Comparison of ENCODE assay signal across 13 cellular contexts in the genomic region with DNA sequence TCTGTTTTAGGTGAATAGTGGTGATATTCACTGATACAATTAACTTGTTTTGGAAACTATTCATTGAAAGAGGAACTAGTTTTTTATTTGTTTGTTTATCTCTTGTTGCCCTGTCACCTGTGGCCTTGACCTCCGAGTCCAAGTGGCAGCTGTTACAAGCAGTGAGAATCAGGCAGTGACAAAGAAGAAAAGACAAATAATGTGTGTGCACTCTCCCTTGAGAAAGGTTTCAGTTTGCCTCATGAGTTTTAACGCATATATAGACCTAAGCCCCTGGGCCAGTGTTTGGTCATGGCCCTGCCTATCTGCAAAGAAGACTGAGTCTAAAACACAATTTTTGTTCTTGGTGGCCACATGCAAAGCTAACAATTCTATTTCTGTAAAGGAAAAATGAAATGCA. TPM values are rescaled to one million over a fixed set of nuclear protein-coding genes. Genes with fewer than 3 reads are reported as not detected.
DNase-seq lines count a peak whose midpoint lies in the region; ATAC-seq and TF ChIP-seq lines count a peak whose summit lies in the region.
"Had no signal": no experiment of that assay in that cellular context is flagged by ENCODE, and none has a peak within 500 bp of the region (broad histone marks: within the 10 kb centered on the region; RNA-seq: fewer than 3 reads in every experiment).

No MANE protein-coding gene starts in this region.

- intact Hi-C loops in psoas muscle (cut with DNase I): no loop called here

- no peaks in the 10 kb centered on the region for H3K27me3 ChIP-seq in psoas muscle (ENCODE audit: insufficient read depth in 3 of 3, low read length in 2 of 3)
- H3K27me3 ChIP-seq: right atrium auricular region had no signal

- no peaks in the 10 kb centered on the region for H3K36me3 ChIP-seq in psoas muscle (ENCODE audit: insufficient read depth in 1 of 2, low read depth in 1 of 2)
- H3K36me3 ChIP-seq: lower lobe of right lung, right atrium auricular region had no signal

- 45 to 76% (median 64%) methylated on average over 2 of the region's 2 CpGs for WGBS in psoas muscle, 3 donors

- in situ Hi-C loops in GM13977 (cut with MboI; ENCODE audit: low pct_unique_long_range_greater_than_20kb, low sequenced_read_pairs, unreplicated experiment): no loop called here

- H3K4me3 ChIP-seq in psoas muscle: no peak overlapping the region
- H3K4me3 ChIP-seq: lower lobe of right lung, right atrium auricular region had no signal

- TF ChIP-seq CTCF in GM13977 (IDR thresholded peaks at IDR 0.05; ENCODE audit: extremely low read depth, insufficient read depth, missing control alignments): no peak
- no peak for TF ChIP-seq CTCF in psoas muscle (IDR thresholded peaks at IDR 0.05)

- no peaks in the 10 kb centered on the region for H3K9me3 ChIP-seq in psoas muscle
- H3K9me3 ChIP-seq: lower lobe of right lung, right atrium auricular region had no signal

- ATAC-seq in GM19452 (IDR thresholded peaks at IDR 0.05; ENCODE audit: unreplicated experiment): peak; percentile 98
- peak; percentile 99 for ATAC-seq in HG02884 (IDR thresholded peaks at IDR 0.05; ENCODE audit: unreplicated experiment)
- ATAC-seq in HG03565 (IDR thresholded peaks at IDR 0.05; ENCODE audit: unreplicated experiment): peak; percentile 99
- ATAC-seq in psoas muscle: no peak
- ATAC-seq: lower lobe of right lung had no signal

- no peak overlapping the region for H3K27ac ChIP-seq in psoas muscle
- H3K27ac ChIP-seq: lower lobe of right lung, right atrium auricular region had no signal

- no peaks in the 10 kb centered on the region for H3K4me1 ChIP-seq in psoas muscle
- H3K4me1 ChIP-seq: lower lobe of right lung, right atrium auricular region had no signal

- peak; percentile 39 for DNase-seq in GM13977 (ENCODE audit: low spot score)
- no peak for DNase-seq in psoas muscle
- no peak for DNase-seq in activated naive CD4-positive, alpha-beta T cell treated with Interleukin-2 at 50 U/mL for 16 hours
- no peak for DNase-seq in GDM1 (lab: John Stamatoyannopoulos, UW)
- DNase-seq in AG08396 (ENCODE audit: low spot score): no peak
- DNase-seq: activated effector memory CD4-positive, alpha-beta T cell treated with Interleukin-2 at 50 U/mL for 16 hours; lower lobe of right lung; NCI-H2029 had no signal

RNA-seq across cellular contexts. Expression of gene KYNU, which starts 15.3 kb away (rescaled TPM):
- total RNA-seq in psoas muscle: under 1 TPM; 0.17 to 0.69 (median 0.42) TPM
- under 1 TPM; 0.10 to 0.43 (median 0.11) TPM for polyA plus RNA-seq in psoas muscle
- total RNA-seq: chondrocyte had no signal

Comparison
In these comparisons a context has a peak if more than half of its experiments do, and no peak if none do; other contexts are left out.
1. ATAC-seq: peak in GM19452 (single experiment), HG02884 (single experiment) and HG03565 (single experiment); none in psoas muscle (0 of 4).